ENCODE assay signal across 9 cellular contexts in genomic region chr12:122031342-122032216, GRCh38. TPM values are rescaled to one million over a fixed set of nuclear protein-coding genes. Genes with fewer than 3 reads are reported as not detected.
DNase-seq lines count a peak whose midpoint lies in the region; ATAC-seq, FAIRE-seq and TF ChIP-seq lines count a peak whose summit lies in the region.
"Had no signal": no experiment of that assay in that cellular context is flagged by ENCODE, and none has a peak within 500 bp of the region (broad histone marks: within the 10 kb centered on the region; RNA-seq: fewer than 3 reads in every experiment).

No MANE protein-coding gene starts in this region.

- TF ChIP-seq POLR2A in GM12878 (IDR thresholded peaks at IDR 0.05; ENCODE audit: low read depth, low read length) = no peak

- 69% methylated on average over 21 of the region's 21 CpGs for WGBS in GM12878 (ENCODE audit: insufficient coverage, insufficient replicate concordance, low lambda C conversion rate, missing lambda C conversion rate)

- no peak overlapping the region for H3K4me3 ChIP-seq in GM12878

- H3K9ac ChIP-seq in GM12878 (ENCODE audit: control insufficient read depth, insufficient read depth, low read length) = no peak overlapping the region

- H3K27ac Mint-ChIP-seq in T-helper 17 cell = no peak overlapping the region

- H3K36me3 ChIP-seq in GM12878 (ENCODE audit: control insufficient read depth in 2 of 2, insufficient read depth in 2 of 2, low read length in 1 of 2) = no peaks in the 10 kb centered on the region; a peak in 1 of 4 replicates

- no peaks in the 10 kb centered on the region; the same call in 1 of the 2 replicates for H4K20me1 ChIP-seq in GM12878 (ENCODE audit: control insufficient read depth, insufficient read depth)

- peaks cover 18% of the 10 kb centered on the region for H3K4me1 Mint-ChIP-seq in T-helper 17 cell

- in situ Hi-C loops in GM12878 (cut with MboI) = no loop called here

- H3K27me3 ChIP-seq in GM12878 (replicated peaks in 1 of 2; ENCODE audit: control insufficient read depth in 2 of 2, insufficient read depth in 2 of 2, low read length in 1 of 2) = 0 out of 4 replicates have a peak, but pooled peaks cover 0 to 3% of the 10 kb centered on the region in 2 experiments

- TF ChIP-seq RAD21 in GM12878 (IDR thresholded peaks at IDR 0.05; ENCODE audit: insufficient read depth, low read depth, low read length) = peak; percentile 35

- CTCF ChIA-PET in GM12878 (lab: Yijun Ruan, JAX) = interaction anchor here (1.0 to 1.2 kb wide), 2 partner anchors 47 to 116 kb away, joined by 3 read pairs; no protein-coding TSS in a partner anchor

- intact Hi-C loops in Right ventricle myocardium inferior (cut with DNase I) (no loop called here), cardiac septum (cut with DNase I) (no loop called here), GM12878 (cut with micrococcal nuclease; ENCODE audit: unreplicated experiment) (no loop called here)

- BruUV-seq in GM12878 (replicated peaks; lab: Mats Ljungman, UMichigan) = no TSS peak

- TF ChIP-seq CTCF in GM12878 (IDR thresholded peaks at IDR 0.05 in 2 of 3, conservative IDR thresholded peaks at IDR 0.05 in 1 of 3; ENCODE audit: control insufficient read depth in 2 of 3, extremely low read depth in 1 of 3, insufficient read depth in 1 of 3, low read depth in 3 of 3, low read length in 3 of 3) = peak; percentile 46 to 83 (median 72)

- RAD21 ChIA-PET in GM12878 (lab: Charles Lee; ENCODE audit: unreplicated experiment) = no interaction called here

- H3K9me3 ChIP-seq in T-helper 17 cell (ENCODE audit: control insufficient read depth, low read length, poor library complexity, severe bottlenecking) (no peaks in the 10 kb centered on the region), GM12878 (replicated peaks; ENCODE audit: control insufficient read depth, insufficient read depth, low read length) (no peaks in the 10 kb centered on the region)

- H3K79me2 ChIP-seq in GM12878 (ENCODE audit: control insufficient read depth, insufficient read depth, low read length) = no peaks in the 10 kb centered on the region

- no peak overlapping the region for H2AFZ ChIP-seq in GM12878 (ENCODE audit: control insufficient read depth, low read depth, low read length)

- TF ChIP-seq EP300 in GM12878 (IDR thresholded peaks at IDR 0.05; ENCODE audit: borderline replicate concordance in 1 of 2, control insufficient read depth in 1 of 2, low read depth in 2 of 2, low read length in 2 of 2) = no peak

- H3K27me3 Mint-ChIP-seq in T-helper 17 cell = no peaks in the 10 kb centered on the region

- SMC1A ChIA-PET in GM12878 (lab: Charles Lee; ENCODE audit: uncharacterized antibody, unreplicated experiment) = interaction anchor here (1.0 kb wide), 1 partner anchor 18 kb away, joined by 3 read pairs; no protein-coding TSS in a partner anchor

- ATAC-seq in Right ventricle myocardium inferior (peak; percentile 29), T-helper 17 cell (peak; percentile 75), GM12878 (peak; percentile 63)

- POLR2A ChIA-PET in GM12878 (lab: Charles Lee) = no interaction called here

- DNase-seq in Right ventricle myocardium inferior (ENCODE audit: missing footprints) (no peak), cardiac septum (ENCODE audit: low spot score) (no peak), T-helper 17 cell (peak in 2 of 3 donors; percentile 20 to 39), GM12878 (ENCODE audit: low read depth, low spot score) (no peak), kidney glomerular epithelial cell (lab: John Stamatoyannopoulos, UW) (peak; percentile 18), SKM-1 (lab: John Stamatoyannopoulos, UW; ENCODE audit: unreplicated experiment) (no peak), cerebellum (ENCODE audit: low spot score) (no peak)
- DNase-seq in stimulated activated CD8-positive, alpha-beta memory T cell treated with anti-CD3 and anti-CD28 coated beads, Interleukin-4, amount 100 ng/mL, for 24 hours (ENCODE audit: low read depth) = peak; percentile 49

- peaks cover 33% of the 10 kb centered on the region for H3K4me1 ChIP-seq in GM12878 (ENCODE audit: control insufficient read depth, insufficient read depth, low read length)

- FAIRE-seq in GM12878 (lab: Jason Lieb, UNC) = no peak
- FAIRE-seq: GM18507 had no signal

- no peak overlapping the region for H3K4me3 Mint-ChIP-seq in T-helper 17 cell

- no peaks in the 10 kb centered on the region for H3K36me3 Mint-ChIP-seq in T-helper 17 cell (ENCODE audit: low read depth)

- H3K27ac ChIP-seq in GM12878 (ENCODE audit: control insufficient read depth, insufficient read depth) = no peak overlapping the region

- H3K4me2 ChIP-seq in GM12878 (ENCODE audit: control insufficient read depth, insufficient read depth) = no peak overlapping the region

TF ChIP-seq in GM12878, 131 proteins besides CTCF, POLR2A, EP300 and RAD21:
- TF ChIP-seq YY1 (IDR thresholded peaks at IDR 0.05; ENCODE audit: low read depth, low read length) (peak; percentile 59), SMC3 (IDR thresholded peaks at IDR 0.05; ENCODE audit: borderline replicate concordance, low read length) (peak; percentile 35; the same call in 1 of the 2 replicates), EED (IDR thresholded peaks at IDR 0.05; ENCODE audit: low read depth) (0 out of 2 replicates have a peak, but pooled peaks have one; percentile 17), NRF1 (conservative IDR thresholded peaks at IDR 0.05; ENCODE audit: low read depth, low read length) (no peak), MTA3 (IDR thresholded peaks at IDR 0.05; ENCODE audit: borderline replicate concordance, low read length) (no peak)

RNA-seq across cellular contexts. Expression of gene BCL7A, which starts 9.9 kb away (rescaled TPM):
- total RNA-seq in Right ventricle myocardium inferior (15.8 TPM), cardiac septum (18.2 TPM), T-helper 17 cell (1 to 10 TPM; 2.6 to 4.0 TPM), GM12878 (2014; rRNA removed) (12.4 and 14.1 TPM in 2 replicates), GM12878 (2014; rRNA removed; fragmentation: Illumina TruSeq; extraction: Trizol) (8.8 and 9.6 TPM in 2 replicates), GM12878 (2021) (13.8 and 17.2 TPM in 2 replicates), cerebellum (38.5 TPM)
- 11.6 and 13.4 TPM in 2 replicates for total RNA-seq in GM12878 (2013; cell fraction: nucleolus; rRNA removed)
- polyA plus RNA-seq in GM12878 (2011; ENCODE audit: low read depth) = 2.3 TPM
- polyA plus RNA-seq in GM12878 (2011; rRNA removed) (1.3 TPM in 2 replicates), GM12878 (2014; fragmentation: Illumina TruSeq; extraction: Trizol) (9.4 and 11.8 TPM in 2 replicates), GM12878 (2014; fragmentation: Nextera tagmentation; extraction: Ambion mirVana) (under 1 TPM; 0.37 to 0.69 TPM), GM12878 (2014; rRNA removed) (13.7 and 14.6 TPM in 2 replicates), GM12878 (2016; fragmentation: Nextera tagmentation; extraction: Ambion mirVana) (10 to 100 TPM; 11.6 to 11.9 TPM)
- 1.9 and 2.0 TPM in 2 replicates for polyA plus RNA-seq in GM12878 (2011; cell fraction: cytosol; rRNA removed)
- polyA plus RNA-seq in GM12878 (2011; cell fraction: nucleus; rRNA removed) = 2.1 and 2.7 TPM in 2 replicates
- polyA plus RNA-seq in GM12878 (2012) = 5.7 and 6.4 TPM in 2 replicates
- 0.59 and 1.3 TPM in 2 replicates for polyA minus RNA-seq in GM12878 (2011; rRNA and poly(A)+ RNA removed)
- polyA minus RNA-seq in GM12878 (2011; cell fraction: cytosol; rRNA and poly(A)+ RNA removed) = 0.40 and 1.1 TPM in 2 replicates
- 0.60 and 0.67 TPM in 2 replicates for polyA minus RNA-seq in GM12878 (2011; cell fraction: nucleus; rRNA and poly(A)+ RNA removed)

RNA-seq across cellular contexts. Expression of gene MLXIP, which starts 47.0 kb away (rescaled TPM):
- total RNA-seq in Right ventricle myocardium inferior (25.7 TPM), cardiac septum (24.7 TPM), T-helper 17 cell (10 to 100 TPM; 83.4 to 86.0 TPM), GM12878 (2014; rRNA removed) (5.4 and 7.9 TPM in 2 replicates), GM12878 (2014; rRNA removed; fragmentation: Illumina TruSeq; extraction: Trizol) (8.9 and 9.7 TPM in 2 replicates), GM12878 (2021) (23.7 and 24.9 TPM in 2 replicates), cerebellum (18.9 TPM)
- total RNA-seq in GM12878 (2013; cell fraction: nucleolus; rRNA removed) = 28.2 and 30.8 TPM in 2 replicates
- polyA plus RNA-seq in GM12878 (2011; ENCODE audit: low read depth) = 3.2 TPM
- polyA plus RNA-seq in GM12878 (2011; rRNA removed) (1.0 and 1.9 TPM in 2 replicates), GM12878 (2014; fragmentation: Illumina TruSeq; extraction: Trizol) (7.5 and 12.1 TPM in 2 replicates), GM12878 (2014; fragmentation: Nextera tagmentation; extraction: Ambion mirVana) (1 to 10 TPM; 1.1 to 1.2 TPM), GM12878 (2014; rRNA removed) (12.5 and 15.1 TPM in 2 replicates), GM12878 (2016; fragmentation: Nextera tagmentation; extraction: Ambion mirVana) (1 to 10 TPM; 4.7 to 6.2 TPM)
- 1.7 and 2.1 TPM in 2 replicates for polyA plus RNA-seq in GM12878 (2011; cell fraction: cytosol; rRNA removed)
- 9.5 and 15.5 TPM in 2 replicates for polyA plus RNA-seq in GM12878 (2011; cell fraction: nucleus; rRNA removed)
- 6.3 and 7.2 TPM in 2 replicates for polyA plus RNA-seq in GM12878 (2012)
- 3.4 and 4.9 TPM in 2 replicates for polyA minus RNA-seq in GM12878 (2011; rRNA and poly(A)+ RNA removed)
- polyA minus RNA-seq in GM12878 (2011; cell fraction: cytosol; rRNA and poly(A)+ RNA removed) = 4.1 and 5.2 TPM in 2 replicates
- 7.6 and 8.1 TPM in 2 replicates for polyA minus RNA-seq in GM12878 (2011; cell fraction: nucleus; rRNA and poly(A)+ RNA removed)

Comparison
In these comparisons a context has a peak if more than half of its experiments do, and no peak if none do; other contexts are left out.
1. DNase-seq: peak in T-helper 17 cell (2 of 3), kidney glomerular epithelial cell (single experiment) and stimulated activated CD8-positive, alpha-beta memory T cell treated with anti-CD3 and anti-CD28 coated beads, Interleukin-4, amount 100 ng/mL, for 24 hours (single experiment); none in Right ventricle myocardium inferior (single experiment), cardiac septum (single experiment), GM12878 (single experiment), SKM-1 (single experiment) and cerebellum (single experiment).
2. Peak in every context shown above with its lines, with median percentiles within 50 percentile points of each other: ATAC-seq.